16 cellular contexts compared by ENCODE assay signal in genomic region chr18:44584900-44585299, GRCh38.
DNase-seq lines count a peak whose midpoint lies in the region; ATAC-seq and TF ChIP-seq lines count a peak whose summit lies in the region.
"Had no signal": no experiment of that assay in that cellular context is flagged by ENCODE, and none has a peak within 500 bp of the region (broad histone marks: within the 10 kb centered on the region; RNA-seq: fewer than 3 reads in every experiment).

No MANE protein-coding gene starts in this region.

- H3K27ac Mint-ChIP-seq in stimulated activated naive CD8-positive, alpha-beta T cell treated with anti-CD3 and anti-CD28 coated beads, Interleukin-15, amount 100 ng/mL, for 72 hours = no peak overlapping the region
- H3K27ac Mint-ChIP-seq in effector memory CD8-positive, alpha-beta T cell = no peak overlapping the region
- H3K27ac Mint-ChIP-seq: B cell; CD4-positive, alpha-beta T cell; CD8-positive, alpha-beta T cell had no signal

- peaks cover 12% of the 10 kb centered on the region for H3K4me1 ChIP-seq in RWPE2 (ENCODE audit: insufficient read depth, poor library complexity, severe bottlenecking)
- H3K4me1 ChIP-seq: Caco-2 had no signal

- no peaks in the 10 kb centered on the region for H3K27me3 ChIP-seq in RWPE2 (ENCODE audit: insufficient read depth, poor library complexity, severe bottlenecking)
- H3K27me3 ChIP-seq: BLaER1 treated with 17β-estradiol and CSF1 and Interleukin-3, amounts not matched to agents 10 nM and 100 nM had no signal

- no peaks in the 10 kb centered on the region for H3K9me3 ChIP-seq in RWPE2 (ENCODE audit: severe bottlenecking)
- H3K9me3 ChIP-seq: Caco-2 had no signal

- no peaks in the 10 kb centered on the region for H3K27me3 Mint-ChIP-seq in stimulated activated naive CD8-positive, alpha-beta T cell treated with anti-CD3 and anti-CD28 coated beads, Interleukin-15, amount 100 ng/mL, for 72 hours
- H3K27me3 Mint-ChIP-seq in effector memory CD8-positive, alpha-beta T cell = no peaks in the 10 kb centered on the region
- H3K27me3 Mint-ChIP-seq: B cell; CD4-positive, alpha-beta T cell had no signal

- no peak overlapping the region for H3K4me3 Mint-ChIP-seq in stimulated activated naive CD8-positive, alpha-beta T cell treated with anti-CD3 and anti-CD28 coated beads, Interleukin-15, amount 100 ng/mL, for 72 hours
- no peak overlapping the region for H3K4me3 Mint-ChIP-seq in effector memory CD8-positive, alpha-beta T cell
- H3K4me3 Mint-ChIP-seq: B cell; CD4-positive, alpha-beta T cell; CD8-positive, alpha-beta T cell had no signal

- H3K4me3 ChIP-seq in RWPE2 (ENCODE audit: severe bottlenecking) (no peak overlapping the region), epithelial cell of esophagus (ENCODE audit: low read length) (no peak overlapping the region)
- H3K4me3 ChIP-seq: BLaER1 treated with 17β-estradiol and CSF1 and Interleukin-3, amounts not matched to agents 10 nM and 100 nM had no signal

- peak; percentile 58 for ATAC-seq in RWPE2 (ENCODE audit: low read depth)
- no peak for ATAC-seq in stimulated activated naive CD8-positive, alpha-beta T cell treated with anti-CD3 and anti-CD28 coated beads, Interleukin-15, amount 100 ng/mL, for 72 hours
- no peak for ATAC-seq in effector memory CD8-positive, alpha-beta T cell (replicated peaks)
- ATAC-seq: CD8-positive, alpha-beta T cell had no signal

- peaks cover 7% of the 10 kb centered on the region for H3K4me1 Mint-ChIP-seq in stimulated activated naive CD8-positive, alpha-beta T cell treated with anti-CD3 and anti-CD28 coated beads, Interleukin-15, amount 100 ng/mL, for 72 hours
- H3K4me1 Mint-ChIP-seq in effector memory CD8-positive, alpha-beta T cell (ENCODE audit: low read depth in 2 of 2) = no peaks in the 10 kb centered on the region

- H3K36me3 Mint-ChIP-seq in effector memory CD8-positive, alpha-beta T cell (ENCODE audit: insufficient read depth) = no peaks in the 10 kb centered on the region
- H3K36me3 Mint-ChIP-seq: CD8-positive, alpha-beta T cell had no signal

- H3K36me3 ChIP-seq in RWPE2 (ENCODE audit: low read depth) = no peaks in the 10 kb centered on the region
- H3K36me3 ChIP-seq: BLaER1 treated with 17β-estradiol and CSF1 and Interleukin-3, amounts not matched to agents 10 nM and 100 nM had no signal

- H3K9me3 Mint-ChIP-seq in stimulated activated naive CD8-positive, alpha-beta T cell treated with anti-CD3 and anti-CD28 coated beads, Interleukin-15, amount 100 ng/mL, for 72 hours = no peaks in the 10 kb centered on the region
- no peaks in the 10 kb centered on the region for H3K9me3 Mint-ChIP-seq in effector memory CD8-positive, alpha-beta T cell
- H3K9me3 Mint-ChIP-seq: CD4-positive, alpha-beta T cell; CD8-positive, alpha-beta T cell had no signal

- TF ChIP-seq CTCF in RWPE2 (IDR thresholded peaks at IDR 0.05; ENCODE audit: poor library complexity, severe bottlenecking) (no peak), epithelial cell of esophagus (IDR thresholded peaks at IDR 0.05; ENCODE audit: insufficient read depth, low read depth, low read length, missing control alignments) (no peak)

- no peak overlapping the region for H3K27ac ChIP-seq in RWPE2 (ENCODE audit: poor library complexity, severe bottlenecking)
- H3K27ac ChIP-seq: BLaER1 treated with 17β-estradiol and CSF1 and Interleukin-3, amounts not matched to agents 10 nM and 100 nM; C4-2B had no signal

- DNase-seq in RWPE2 (ENCODE audit: low spot score) (no peak), epithelial cell of esophagus (ENCODE audit: low read depth) (peak; percentile 37)
- DNase-seq in stimulated activated CD4-positive, alpha-beta T cell treated with anti-CD3 and anti-CD28 coated beads, Interleukin-4, amount 100 ng/mL, for 1 hour = no peak
- no peak for DNase-seq in stimulated activated naive CD8-positive, alpha-beta T cell treated with anti-CD3 and anti-CD28 coated beads, Interleukin-15, amount 100 ng/mL, for 72 hours
- DNase-seq in effector memory CD8-positive, alpha-beta T cell = no peak
- DNase-seq: 8988T; ACHN; Caco-2; Calu3; CD4-positive, alpha-beta T cell; CD8-positive, alpha-beta T cell; DMS79 treated with DMSO at 0.1 percent for 48 hours; GF-D8 had no signal
